ENCODE assay signal across 15 cellular contexts in the genomic region with DNA sequence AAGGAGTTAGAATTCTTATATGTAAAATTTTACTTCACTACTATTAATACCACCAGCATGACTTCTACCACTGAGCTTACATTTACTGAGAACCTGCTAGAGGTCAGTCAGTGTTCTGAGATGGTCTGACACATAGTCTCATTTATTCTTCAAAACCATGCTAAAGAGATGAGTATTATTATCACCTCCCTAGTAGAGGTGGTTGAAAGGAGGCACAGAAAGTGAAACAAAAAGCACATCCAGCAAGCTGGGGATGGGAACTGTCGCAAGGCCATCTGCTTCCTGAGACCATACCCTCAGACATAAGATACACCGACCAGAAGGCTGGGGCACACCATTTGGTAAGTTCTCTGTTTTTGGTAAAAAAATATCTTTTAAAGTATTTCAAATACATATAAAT.
DNase-seq lines count a peak whose midpoint lies in the region; ATAC-seq, FAIRE-seq and TF ChIP-seq lines count a peak whose summit lies in the region.
"Had no signal": no experiment of that assay in that cellular context is flagged by ENCODE, and none has a peak within 500 bp of the region (broad histone marks: within the 10 kb centered on the region; RNA-seq: fewer than 3 reads in every experiment).

No MANE protein-coding gene starts in this region.

- TF ChIP-seq CTCF in OCI-LY7 (conservative IDR thresholded peaks at IDR 0.05; ENCODE audit: low read length) (no peak), right lobe of liver (IDR thresholded peaks at IDR 0.05) (no peak)

- no peak overlapping the region for H2BK15ac ChIP-seq in mesendoderm (replicated peaks; ENCODE audit: low read depth)

- H4K20me1 ChIP-seq in OCI-LY7 (ENCODE audit: insufficient read depth, low read length): no peaks in the 10 kb centered on the region
- H4K20me1 ChIP-seq: BLaER1 treated with 17β-estradiol and CSF1 and Interleukin-3, amounts not matched to agents 10 nM and 100 nM had no signal

- no peaks in the 10 kb centered on the region for H3K79me1 ChIP-seq in mesendoderm (ENCODE audit: low read length)

- no peak for DNase-seq in GM12891 (ENCODE audit: insufficient read length, low spot score)
- peak; percentile 5 for DNase-seq in OCI-LY7 (ENCODE audit: low spot score)
- no peak for DNase-seq in mesendoderm
- no peak for DNase-seq in right lobe of liver
- DNase-seq: activated CD4-positive, alpha-beta T cell treated with anti-CD3 and anti-CD28 coated beads for 1 hour; NK-92 treated with Interleukin-12 subunit alpha and Interleukin-12 subunit beta, amount 100 ng/mL, for 24 hours; psoas muscle; stimulated activated naive CD4-positive, alpha-beta T cell had no signal

- H2AFZ ChIP-seq in OCI-LY7 (ENCODE audit: low read length): no peak overlapping the region

- intact Hi-C loops in OCI-LY7 (cut with micrococcal nuclease; ENCODE audit: unreplicated experiment) (no loop called here), right lobe of liver (cut with DNase I) (no loop called here)

- CTCF ChIA-PET in OCI-LY7 (lab: Charles Lee; ENCODE audit: unreplicated experiment): no interaction called here

- H3K9ac ChIP-seq in mesendoderm (ENCODE audit: low read length): no peak overlapping the region
- H3K9ac ChIP-seq: BLaER1 treated with 17β-estradiol and CSF1 and Interleukin-3, amounts not matched to agents 10 nM and 100 nM had no signal

- TF ChIP-seq POLR2A in GM12891 (IDR thresholded peaks at IDR 0.05; ENCODE audit: low read depth, low read length): no peak
- no peak for TF ChIP-seq POLR2A in right lobe of liver (IDR thresholded peaks at IDR 0.05)

- POLR2A ChIA-PET in OCI-LY7 (lab: Charles Lee): no interaction called here

- no peak overlapping the region for H2BK120ac ChIP-seq in mesendoderm (ENCODE audit: low read depth, low read length)

- H4K8ac ChIP-seq in mesendoderm (ENCODE audit: low read depth, low read length): no peak overlapping the region

- H2AK5ac ChIP-seq in mesendoderm (ENCODE audit: low read length): no peak overlapping the region

- H3K56ac ChIP-seq in mesendoderm (ENCODE audit: low read length): no peak overlapping the region

- no peak overlapping the region for H4K5ac ChIP-seq in mesendoderm (ENCODE audit: low read length)

- no peak overlapping the region for H3K23ac ChIP-seq in mesendoderm (ENCODE audit: low read length)

- ATAC-seq in GM19025 (IDR thresholded peaks at IDR 0.05; ENCODE audit: low read depth, unreplicated experiment): peak; percentile 85
- peak; percentile 71 for ATAC-seq in HG03064 (IDR thresholded peaks at IDR 0.05; ENCODE audit: low read depth, unreplicated experiment)
- no peak for ATAC-seq in right lobe of liver
- no peak for ATAC-seq in GM21360 (IDR thresholded peaks at IDR 0.05; ENCODE audit: unreplicated experiment)
- no peak for ATAC-seq in HG03039 (IDR thresholded peaks at IDR 0.05; ENCODE audit: unreplicated experiment)
- ATAC-seq: esophagus mucosa, psoas muscle had no signal

- no peak overlapping the region for H2BK5ac ChIP-seq in mesendoderm (ENCODE audit: low read length)

- no CpG with 5 or more reads among the region's 2 CpGs for WGBS in mesendoderm (ENCODE audit: extremely low coverage, insufficient coverage, low lambda C conversion rate)
- WGBS in right lobe of liver (ENCODE audit: insufficient coverage, low coverage, low lambda C conversion rate, missing lambda C conversion rate): 62% methylated on average over 2 of the region's 2 CpGs

- H3K4me2 ChIP-seq in OCI-LY7 (ENCODE audit: low read length): no peak overlapping the region
- H3K4me2 ChIP-seq in mesendoderm (ENCODE audit: low read length): no peak overlapping the region

- H3K9me2 ChIP-seq in OCI-LY7 (ENCODE audit: insufficient read depth, low read length): 0 out of 2 replicates have a peak, but pooled peaks cover 5% of the 10 kb centered on the region

- H3K4me1 ChIP-seq in OCI-LY7 (ENCODE audit: insufficient read depth, low read length, poor library complexity, severe bottlenecking) (no peaks in the 10 kb centered on the region), mesendoderm (ENCODE audit: control insufficient read depth, low read depth, low read length) (no peaks in the 10 kb centered on the region), right lobe of liver (no peaks in the 10 kb centered on the region)
- H3K4me1 ChIP-seq: psoas muscle had no signal

- no peak overlapping the region for H3K4ac ChIP-seq in mesendoderm (ENCODE audit: low read depth, low read length)

- no peaks in the 10 kb centered on the region; the same call in 1 of the 2 replicates for H3K36me3 ChIP-seq in OCI-LY7 (ENCODE audit: insufficient read depth, low read length)
- no peaks in the 10 kb centered on the region for H3K36me3 ChIP-seq in mesendoderm (ENCODE audit: control insufficient read depth, insufficient read depth, low read length)
- peaks cover 0 to 59% (median 30%) of the 10 kb centered on the region in 4 donors for H3K36me3 ChIP-seq in right lobe of liver

- peak; percentile 76 for FAIRE-seq in GM12891 (lab: Jason Lieb, UNC)
- FAIRE-seq: HTR-8/SVneo had no signal

- H3K79me2 ChIP-seq in OCI-LY7 (ENCODE audit: insufficient read depth, low read depth, low read length) (no peaks in the 10 kb centered on the region), mesendoderm (ENCODE audit: control insufficient read depth, insufficient read depth, low read length) (no peaks in the 10 kb centered on the region)

- H3K18ac ChIP-seq in mesendoderm (ENCODE audit: low read length): no peak overlapping the region

- H3K27ac ChIP-seq in OCI-LY7 (ENCODE audit: low read depth, low read length, poor library complexity, severe bottlenecking) (no peak overlapping the region), mesendoderm (ENCODE audit: low read depth, low read length) (no peak overlapping the region), right lobe of liver (no peak overlapping the region)
- H3K27ac ChIP-seq: BLaER1 treated with 17β-estradiol and CSF1 and Interleukin-3, amounts not matched to agents 10 nM and 100 nM; psoas muscle had no signal

- H3K9me3 ChIP-seq in OCI-LY7 (ENCODE audit: low read length) (no peaks in the 10 kb centered on the region), right lobe of liver (no peaks in the 10 kb centered on the region)
- H3K9me3 ChIP-seq: BLaER1 treated with 17β-estradiol and CSF1 and Interleukin-3, amounts not matched to agents 10 nM and 100 nM; psoas muscle had no signal

- H3K27me3 ChIP-seq in mesendoderm (ENCODE audit: insufficient read depth, low read length, poor library complexity): no peaks in the 10 kb centered on the region
- H3K27me3 ChIP-seq in right lobe of liver: no peaks in the 10 kb centered on the region
- H3K27me3 ChIP-seq: BLaER1 treated with 17β-estradiol and CSF1 and Interleukin-3, amounts not matched to agents 10 nM and 100 nM had no signal

- H3K4me3 ChIP-seq in OCI-LY7 (ENCODE audit: low read depth, low read length, poor library complexity, severe bottlenecking) (no peak overlapping the region), mesendoderm (ENCODE audit: low read length) (no peak overlapping the region), right lobe of liver (no peak overlapping the region)
- H3K4me3 ChIP-seq: BLaER1 treated with 17β-estradiol and CSF1 and Interleukin-3, amounts not matched to agents 10 nM and 100 nM; psoas muscle had no signal

- BruUV-seq in OCI-LY7 (replicated peaks; lab: Mats Ljungman, UMichigan): no TSS peak

TF ChIP-seq in GM12891, 5 proteins besides CTCF, POLR2A, EP300 and RAD21:
- TF ChIP-seq SPI1 (IDR thresholded peaks at IDR 0.05; ENCODE audit: low read depth, low read length) (no peak), POU2F2 (IDR thresholded peaks at IDR 0.05; ENCODE audit: low read depth, low read length) (no peak), TAF1 (IDR thresholded peaks at IDR 0.05; ENCODE audit: low read depth, low read length) (no peak), PAX5 (IDR thresholded peaks at IDR 0.05; ENCODE audit: insufficient read depth, low read length, severe bottlenecking) (no peak), POLR2AphosphoS5 (IDR thresholded peaks at IDR 0.05; ENCODE audit: low read depth, low read length) (no peak)

Comparison
In these comparisons a context has a peak if more than half of its experiments do, and no peak if none do; other contexts are left out.
1. ATAC-seq: peak in GM19025 (single experiment) and HG03064 (single experiment); none in right lobe of liver (0 of 4), GM21360 (single experiment) and HG03039 (single experiment).